In genomic region chr1:54810144-54810942, GRCh38 we compare ENCODE assay signal across 8 cellular contexts. TPM values are rescaled to one million over a fixed set of nuclear protein-coding genes. Genes with fewer than 3 reads are reported as not detected.
DNase-seq lines count a peak whose midpoint lies in the region; ATAC-seq lines count a peak whose summit lies in the region.

No MANE protein-coding gene starts in this region.

- peak; percentile 69 for ATAC-seq in HG03139 (IDR thresholded peaks at IDR 0.05; ENCODE audit: unreplicated experiment)

- no peaks in the 10 kb centered on the region for H3K9me3 Mint-ChIP-seq in activated CD4-positive, alpha-beta T cell treated with anti-CD3 and anti-CD28 coated beads, Interleukin-2, amount 10 ng/mL, durations not matched to agents 7 days and 5 days

- no peaks in the 10 kb centered on the region for H3K27me3 Mint-ChIP-seq in activated CD4-positive, alpha-beta T cell treated with anti-CD3 and anti-CD28 coated beads, Interleukin-2, amount 10 ng/mL, durations not matched to agents 7 days and 5 days

- POLR2A ChIA-PET in activated CD4-positive, alpha-beta T cell treated with anti-CD3 and anti-CD28 coated beads, Interleukin-2, amount 10 ng/mL, durations not matched to agents 7 days and 5 days (lab: Charles Lee): no interaction called here

- CTCF ChIA-PET in activated CD4-positive, alpha-beta T cell treated with anti-CD3 and anti-CD28 coated beads, Interleukin-2, amount 10 ng/mL, durations not matched to agents 7 days and 5 days (lab: Charles Lee): interaction anchor here (0.6 to 4.4 kb wide), 11 partner anchors 9 to 311 kb away, joined by 3 to 23 read pairs (median 3); partner anchors contain the start of gene TTC22

- H3K4me1 Mint-ChIP-seq in activated CD4-positive, alpha-beta T cell treated with anti-CD3 and anti-CD28 coated beads, Interleukin-2, amount 10 ng/mL, durations not matched to agents 7 days and 5 days: peaks cover 42% of the 10 kb centered on the region

- H3K27ac Mint-ChIP-seq in activated CD4-positive, alpha-beta T cell treated with anti-CD3 and anti-CD28 coated beads, Interleukin-2, amount 10 ng/mL, durations not matched to agents 7 days and 5 days: no peak overlapping the region

- DNase-seq in NK-92 treated with Interleukin-12 subunit alpha and Interleukin-12 subunit beta, amount 100 ng/mL, for 24 hours (lab: John Stamatoyannopoulos, UW): peak; percentile 49
- DNase-seq in NK-92 (lab: John Stamatoyannopoulos, UW; ENCODE audit: unreplicated experiment): no peak
- peak; percentile 44 to 75 for DNase-seq in NCI-H446 (lab: John Stamatoyannopoulos, UW)
- peak; percentile 75 for DNase-seq in activated CD4-positive, alpha-beta T cell treated with anti-CD3 and anti-CD28 coated beads, Interleukin-2, amount 10 ng/mL, durations not matched to agents 7 days and 5 days
- peak; percentile 38 for DNase-seq in dedifferentiated amniotic fluid mesenchymal stem cell (ENCODE audit: extremely low spot score)
- DNase-seq in medulla oblongata (ENCODE audit: extremely low spot score): peak; percentile 67
- peak; percentile 16 to 46 for DNase-seq in stimulated activated CD8-positive, alpha-beta memory T cell treated with anti-CD3 and anti-CD28 coated beads, Interleukin-4, amount 100 ng/mL, for 1 hour (ENCODE audit: low read depth in 2 of 2, low spot score in 1 of 2)

- no peaks in the 10 kb centered on the region for H3K36me3 Mint-ChIP-seq in activated CD4-positive, alpha-beta T cell treated with anti-CD3 and anti-CD28 coated beads, Interleukin-2, amount 10 ng/mL, durations not matched to agents 7 days and 5 days (ENCODE audit: low read depth)

- no peak overlapping the region for H3K4me3 Mint-ChIP-seq in activated CD4-positive, alpha-beta T cell treated with anti-CD3 and anti-CD28 coated beads, Interleukin-2, amount 10 ng/mL, durations not matched to agents 7 days and 5 days

RNA-seq across cellular contexts. Expression of gene TTC22, which starts 9.2 kb away (rescaled TPM):
- total RNA-seq in activated CD4-positive, alpha-beta T cell treated with anti-CD3 and anti-CD28 coated beads, Interleukin-2, amount 10 ng/mL, durations not matched to agents 7 days and 5 days: 10 to 100 TPM in 1 of 2 experiments, 1 to 10 TPM in 1; 9.9 to 10.6 TPM

RNA-seq across cellular contexts. Expression of gene PARS2, which starts 46.0 kb away (rescaled TPM):
- 1 to 10 TPM; 3.2 to 4.3 TPM for total RNA-seq in activated CD4-positive, alpha-beta T cell treated with anti-CD3 and anti-CD28 coated beads, Interleukin-2, amount 10 ng/mL, durations not matched to agents 7 days and 5 days
